24 cellular contexts compared by ENCODE assay signal in genomic region chr9:15541862-15542261, GRCh38.
"Had no signal": no experiment of that assay in that cellular context is flagged by ENCODE, and none has a peak within 500 bp of the region (broad histone marks: within the 10 kb centered on the region; RNA-seq: fewer than 3 reads in every experiment).

No MANE protein-coding gene starts in this region.

- ATAC-seq: activated naive CD8-positive, alpha-beta T cell treated with anti-CD3 and anti-CD28 coated beads, Interleukin-2, amount 50 U/mL, for 24 hours; activated T-helper 17 cell treated with anti-CD3 and anti-CD28 coated beads, Interleukin-2, amount 50 U/mL, for 72 hours; effector memory CD8-positive, alpha-beta T cell; gastrocnemius medialis; heart right ventricle; left lobe of liver had no signal

- DNase-seq: activated CD4-positive, alpha-beta T cell treated with anti-CD3 and anti-CD28 coated beads, Interleukin-2, amount 50 U/mL, for 4 hours; activated CD4-positive, CD25-positive, alpha-beta regulatory T cell treated with anti-CD3 and anti-CD28 coated beads, Interleukin-2, amount 50 U/mL, for 72 hours; activated naive CD4-positive, alpha-beta T cell treated with anti-CD3 and anti-CD28 coated beads for 36 hours; activated naive CD8-positive, alpha-beta T cell treated with anti-CD3 and anti-CD28 coated beads, Interleukin-2, amount 50 U/mL, for 24 hours; activated T-cell treated with anti-CD3 and anti-CD28 coated beads for 4 hours; dermis blood vessel endothelial cell; effector memory CD8-positive, alpha-beta T cell; gastrocnemius medialis; heart right ventricle; islet precursor cell; naive B cell; posterior cingulate gyrus; stimulated activated CD4-positive, alpha-beta T cell treated with anti-CD3 and anti-CD28 coated beads, Interleukin-15, amount 100 ng/mL, for 24 hours; stimulated activated CD4-positive, alpha-beta T cell treated with anti-CD3 and anti-CD28 coated beads, Interleukin-4, amount 100 ng/mL, for 4 hours; stimulated activated CD8-positive, alpha-beta memory T cell treated with anti-CD3 and anti-CD28 coated beads, Interleukin-4, amount 100 ng/mL, for 48 hours; stimulated activated naive CD4-positive, alpha-beta T cell treated with Interleukin-2 at 50 U/mL for 16 hours; substantia nigra had no signal

- H3K9me3 Mint-ChIP-seq: activated naive CD4-positive, alpha-beta T cell treated with anti-CD3 and anti-CD28 coated beads for 36 hours; activated naive CD8-positive, alpha-beta T cell treated with anti-CD3 and anti-CD28 coated beads, Interleukin-2, amount 50 U/mL, for 24 hours; activated T-helper 17 cell treated with anti-CD3 and anti-CD28 coated beads, Interleukin-2, amount 50 U/mL, for 72 hours; effector memory CD8-positive, alpha-beta T cell had no signal

- FAIRE-seq: astrocyte had no signal

- H3K4me3 Mint-ChIP-seq: activated naive CD4-positive, alpha-beta T cell treated with anti-CD3 and anti-CD28 coated beads for 36 hours; activated naive CD8-positive, alpha-beta T cell treated with anti-CD3 and anti-CD28 coated beads, Interleukin-2, amount 50 U/mL, for 24 hours; activated T-helper 17 cell treated with anti-CD3 and anti-CD28 coated beads, Interleukin-2, amount 50 U/mL, for 72 hours; effector memory CD8-positive, alpha-beta T cell; naive B cell had no signal

- H3K4me3 ChIP-seq: gastrocnemius medialis, heart right ventricle, right atrium auricular region, skin epidermis, tibial nerve had no signal

- H3K27ac Mint-ChIP-seq: activated naive CD4-positive, alpha-beta T cell treated with anti-CD3 and anti-CD28 coated beads for 36 hours; activated naive CD8-positive, alpha-beta T cell treated with anti-CD3 and anti-CD28 coated beads, Interleukin-2, amount 50 U/mL, for 24 hours; activated T-helper 17 cell treated with anti-CD3 and anti-CD28 coated beads, Interleukin-2, amount 50 U/mL, for 72 hours; effector memory CD8-positive, alpha-beta T cell; naive B cell had no signal

- H3K36me3 Mint-ChIP-seq: naive B cell had no signal

- H3K9me3 ChIP-seq: gastrocnemius medialis, right atrium auricular region, tibial nerve had no signal

- H3K36me3 ChIP-seq: gastrocnemius medialis, heart right ventricle, right atrium auricular region, tibial nerve had no signal

- H3K27me3 ChIP-seq: gastrocnemius medialis, right atrium auricular region, tibial nerve had no signal

- H3K27ac ChIP-seq: epithelial cell of prostate, gastrocnemius medialis, heart right ventricle, right atrium auricular region, skin epidermis, tibial nerve had no signal

- H3K4me1 ChIP-seq: gastrocnemius medialis, heart right ventricle, right atrium auricular region, tibial nerve had no signal

- H3K27me3 Mint-ChIP-seq: activated naive CD8-positive, alpha-beta T cell treated with anti-CD3 and anti-CD28 coated beads, Interleukin-2, amount 50 U/mL, for 24 hours; activated T-helper 17 cell treated with anti-CD3 and anti-CD28 coated beads, Interleukin-2, amount 50 U/mL, for 72 hours had no signal

- H3K4me1 Mint-ChIP-seq: activated naive CD8-positive, alpha-beta T cell treated with anti-CD3 and anti-CD28 coated beads, Interleukin-2, amount 50 U/mL, for 24 hours; activated T-helper 17 cell treated with anti-CD3 and anti-CD28 coated beads, Interleukin-2, amount 50 U/mL, for 72 hours; naive B cell had no signal
